9 cellular contexts compared by ENCODE assay signal in the genomic region with DNA sequence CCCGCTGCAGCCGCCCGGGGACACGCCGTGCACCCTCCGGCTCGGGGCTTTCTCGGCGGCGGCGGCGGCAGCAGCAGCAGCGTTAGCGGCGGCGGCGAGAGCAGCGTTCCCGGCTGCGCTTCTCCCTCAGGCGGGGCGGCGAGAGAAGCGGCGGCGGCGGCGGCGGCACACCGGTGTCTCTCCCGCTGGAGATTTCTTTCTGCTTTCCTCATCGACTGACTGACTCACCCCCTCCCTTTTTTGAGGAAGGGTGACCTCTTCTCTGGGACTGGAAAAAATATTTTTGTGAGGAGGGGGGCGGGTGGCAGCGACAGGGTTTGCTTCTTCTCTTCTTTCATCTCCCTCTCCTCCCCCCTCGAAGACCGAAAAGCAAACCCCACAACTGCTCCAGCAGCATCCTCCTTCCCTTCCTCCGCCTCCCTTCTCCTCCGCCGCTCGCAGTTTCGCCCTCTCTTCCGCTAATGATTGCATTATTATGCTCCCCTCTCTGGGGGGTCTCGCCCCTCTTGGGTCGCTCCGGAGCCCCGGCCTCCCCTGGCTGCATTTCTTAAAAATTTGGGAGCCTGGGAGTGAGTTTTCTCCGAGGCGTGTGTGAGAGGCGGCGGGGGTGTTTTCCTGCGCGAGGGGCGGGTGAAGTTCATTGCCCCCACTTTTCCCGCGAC. TPM values are rescaled to one million over a fixed set of nuclear protein-coding genes. Genes with fewer than 3 reads are reported as not detected.
DNase-seq lines count a peak whose midpoint lies in the region; ATAC-seq, FAIRE-seq and TF ChIP-seq lines count a peak whose summit lies in the region.
"Had no signal": no experiment of that assay in that cellular context is flagged by ENCODE, and none has a peak within 500 bp of the region (broad histone marks: within the 10 kb centered on the region; RNA-seq: fewer than 3 reads in every experiment).

No MANE protein-coding gene starts in this region.

- TF ChIP-seq POLR2A in HepG2 (IDR thresholded peaks at IDR 0.05; ENCODE audit: insufficient read depth in 1 of 2, low read depth in 2 of 2, low read length in 2 of 2), result no peak
- TF ChIP-seq POLR2A in stomach (IDR thresholded peaks at IDR 0.05), result no peak

- TF ChIP-seq CTCF in brain microvascular endothelial cell (IDR thresholded peaks at IDR 0.05; ENCODE audit: low read depth, low read length, missing control alignments), result no peak
- TF ChIP-seq CTCF in HepG2 (CRISPR knock-in tag; IDR thresholded peaks at IDR 0.05), result no peak
- no peak for TF ChIP-seq CTCF in stomach (IDR thresholded peaks at IDR 0.05)

- POLR2A ChIA-PET in HepG2 (lab: Yijun Ruan, JAX), result no interaction called here

- H3K27ac ChIP-seq in brain microvascular endothelial cell (no peak overlapping the region), HepG2 (ENCODE audit: extremely low read length, insufficient read depth, low read length) (no peak overlapping the region), stomach (peak overlapping the region; percentile 30 to 89 (median 72))

- BruUV-seq in HepG2 (replicated peaks; lab: Mats Ljungman, UMichigan), result no TSS peak

- DNase-seq in Right ventricle myocardium superior (peak; percentile 41), cardiac septum (ENCODE audit: low spot score) (no peak), NCI-H345 treated with DMSO at 0.1 percent for 48 hours (lab: John Stamatoyannopoulos, UW; ENCODE audit: unreplicated experiment) (peak; percentile 56), brain microvascular endothelial cell (no peak), HepG2 (ENCODE audit: low spot score) (no peak), stomach (no peak), islet precursor cell (no peak)

- no peak for FAIRE-seq in HepG2 (lab: Jason Lieb, UNC)
- FAIRE-seq: endometrium had no signal

- in situ Hi-C loops in brain microvascular endothelial cell (cut with HindIII; ENCODE audit: low pct_ligation_motif_present, low sequenced_read_pairs) (no loop called here), HepG2 (cut with HindIII; ENCODE audit: extremely low pct_ligation_motif_present, low pct_unique_long_range_greater_than_20kb) (no loop called here)

- H3K4me2 ChIP-seq in HepG2 (ENCODE audit: low read depth, low read length), result peak overlapping the region; percentile 98

- no peak overlapping the region for H2AFZ ChIP-seq in HepG2 (ENCODE audit: low read length)

- WGBS in HepG2 (ENCODE audit: low lambda C conversion rate), result 3% methylated on average over 37 of the region's 55 CpGs
- 0 to 1% (median 1%) methylated on average over 27 to 55 of the region's 55 CpGs for WGBS in stomach, 5 donors

- H3K4me3 ChIP-seq in brain microvascular endothelial cell (ENCODE audit: low read depth, low read length), result peak overlapping the region; percentile 69
- peak overlapping the region; percentile 60 to 70 (median 62); a peak in 5 of 6 replicates for H3K4me3 ChIP-seq in HepG2 (replicated peaks in 1 of 3; ENCODE audit: insufficient read depth in 1 of 3, low read depth in 2 of 3, low read length in 3 of 3)
- H3K4me3 ChIP-seq in stomach, result peak overlapping the region; percentile 61 to 89 (median 81)

- no peak for TF ChIP-seq RAD21 in HepG2 (CRISPR knock-in tag; IDR thresholded peaks at IDR 0.05)

- CTCF ChIA-PET in HepG2 (lab: Yijun Ruan, JAX; ENCODE audit: low intra/inter-chr PET ratio, low total read pairs), result no interaction called here

- H3K27me3 ChIP-seq in brain microvascular endothelial cell (replicated peaks) (peaks cover 11% of the 10 kb centered on the region), HepG2 (ENCODE audit: control insufficient read depth in 1 of 2, insufficient read depth in 2 of 2, low read length in 2 of 2) (peaks cover 0 to 32% of the 10 kb centered on the region in 2 experiments; a peak in 4 of 5 replicates), stomach (peaks cover 0 to 38% (median 29%) of the 10 kb centered on the region in 3 donors)

- intact Hi-C loops in Right ventricle myocardium superior (cut with DNase I) (no loop called here), cardiac septum (cut with DNase I) (no loop called here), HepG2 (cut with micrococcal nuclease; ENCODE audit: unreplicated experiment) (no loop called here), stomach (cut with DNase I; ENCODE audit: low total_unique reads) (no loop called here)

- H3K9me3 ChIP-seq in HepG2 (ENCODE audit: low read length) (no peaks in the 10 kb centered on the region), stomach (no peaks in the 10 kb centered on the region)

- H3K36me3 ChIP-seq in brain microvascular endothelial cell (replicated peaks), result no peaks in the 10 kb centered on the region
- no peaks in the 10 kb centered on the region for H3K36me3 ChIP-seq in HepG2 (replicated peaks in 1 of 2; ENCODE audit: control insufficient read depth in 1 of 2, insufficient read depth in 2 of 2, low read length in 2 of 2)
- H3K36me3 ChIP-seq in stomach, result no peaks in the 10 kb centered on the region

- no peak overlapping the region for H3K9ac ChIP-seq in HepG2 (ENCODE audit: insufficient read depth, low read depth, low read length)

- ATAC-seq in Right ventricle myocardium superior (ENCODE audit: poor library complexity) (no peak), HepG2 (no peak), HG03095 (IDR thresholded peaks at IDR 0.05; ENCODE audit: unreplicated experiment) (no peak)

- H4K20me1 ChIP-seq in HepG2 (ENCODE audit: insufficient read depth, low read length), result no peaks in the 10 kb centered on the region

- TF ChIP-seq EP300 in HepG2 (IDR thresholded peaks at IDR 0.05; ENCODE audit: low read depth in 2 of 2, low read length in 2 of 2) (no peak), HepG2 (CRISPR knock-in tag; IDR thresholded peaks at IDR 0.05; ENCODE audit: borderline replicate concordance) (no peak), stomach (IDR thresholded peaks at IDR 0.05) (no peak)

- no peaks in the 10 kb centered on the region for H3K79me2 ChIP-seq in HepG2 (ENCODE audit: insufficient read depth, low read length)

- H3K4me1 ChIP-seq in HepG2 (ENCODE audit: insufficient read depth, low read length) (peaks cover 18% of the 10 kb centered on the region), stomach (peaks cover 26 to 52% (median 37%) of the 10 kb centered on the region in 4 donors)

TF ChIP-seq in HepG2, 621 proteins besides CTCF, POLR2A, EP300 and RAD21:
- TF ChIP-seq, protein P1, sequence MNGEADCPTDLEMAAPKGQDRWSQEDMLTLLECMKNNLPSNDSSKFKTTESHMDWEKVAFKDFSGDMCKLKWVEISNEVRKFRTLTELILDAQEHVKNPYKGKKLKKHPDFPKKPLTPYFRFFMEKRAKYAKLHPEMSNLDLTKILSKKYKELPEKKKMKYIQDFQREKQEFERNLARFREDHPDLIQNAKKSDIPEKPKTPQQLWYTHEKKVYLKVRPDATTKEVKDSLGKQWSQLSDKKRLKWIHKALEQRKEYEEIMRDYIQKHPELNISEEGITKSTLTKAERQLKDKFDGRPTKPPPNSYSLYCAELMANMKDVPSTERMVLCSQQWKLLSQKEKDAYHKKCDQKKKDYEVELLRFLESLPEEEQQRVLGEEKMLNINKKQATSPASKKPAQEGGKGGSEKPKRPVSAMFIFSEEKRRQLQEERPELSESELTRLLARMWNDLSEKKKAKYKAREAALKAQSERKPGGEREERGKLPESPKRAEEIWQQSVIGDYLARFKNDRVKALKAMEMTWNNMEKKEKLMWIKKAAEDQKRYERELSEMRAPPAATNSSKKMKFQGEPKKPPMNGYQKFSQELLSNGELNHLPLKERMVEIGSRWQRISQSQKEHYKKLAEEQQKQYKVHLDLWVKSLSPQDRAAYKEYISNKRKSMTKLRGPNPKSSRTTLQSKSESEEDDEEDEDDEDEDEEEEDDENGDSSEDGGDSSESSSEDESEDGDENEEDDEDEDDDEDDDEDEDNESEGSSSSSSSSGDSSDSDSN (CRISPR knock-in tag; IDR thresholded peaks at IDR 0.05), result peak; percentile 53; the same call in 1 of the 2 replicates
- peak; percentile 69 for TF ChIP-seq HNRNPLL (IDR thresholded peaks at IDR 0.05; ENCODE audit: low read depth, low read length, poor library complexity, severe bottlenecking)
- TF ChIP-seq, protein P2, sequence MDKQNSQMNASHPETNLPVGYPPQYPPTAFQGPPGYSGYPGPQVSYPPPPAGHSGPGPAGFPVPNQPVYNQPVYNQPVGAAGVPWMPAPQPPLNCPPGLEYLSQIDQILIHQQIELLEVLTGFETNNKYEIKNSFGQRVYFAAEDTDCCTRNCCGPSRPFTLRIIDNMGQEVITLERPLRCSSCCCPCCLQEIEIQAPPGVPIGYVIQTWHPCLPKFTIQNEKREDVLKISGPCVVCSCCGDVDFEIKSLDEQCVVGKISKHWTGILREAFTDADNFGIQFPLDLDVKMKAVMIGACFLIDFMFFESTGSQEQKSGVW (CRISPR knock-in tag; IDR thresholded peaks at IDR 0.05; ENCODE audit: borderline replicate concordance), result no peak
- TF ChIP-seq MAZ (IDR thresholded peaks at IDR 0.05; ENCODE audit: borderline replicate concordance, low read depth, low read length), result no peak
- TF ChIP-seq MAZ (CRISPR knock-in tag; IDR thresholded peaks at IDR 0.05; ENCODE audit: low read depth), result no peak

RNA-seq across cellular contexts. Expression of a gene that starts 0.3 kb away (rescaled TPM):
- total RNA-seq in Right ventricle myocardium superior (5.2 TPM), cardiac septum (10.3 TPM), HepG2 (2016; rRNA removed; fragmentation: Illumina TruSeq; extraction: Trizol) (0.38 TPM in 1 of 2 replicates, not detected in the other), stomach (10 to 100 TPM; 32.1 to 90.3 (median 44.6) TPM)
- 0.09 and 0.10 TPM in 2 replicates for total RNA-seq in HepG2 (2016; cell fraction: cytosol; rRNA removed; fragmentation: Illumina TruSeq; extraction: Trizol; ENCODE audit: low read depth)
- 0.09 TPM in 1 of 2 replicates, not detected in the other for total RNA-seq in HepG2 (2016; cell fraction: insoluble cytoplasmic fraction; rRNA removed; fragmentation: Illumina TruSeq; extraction: Trizol)
- 0.06 and 0.07 TPM in 2 replicates for total RNA-seq in HepG2 (2016; cell fraction: membrane; rRNA removed; fragmentation: Illumina TruSeq; extraction: Trizol)
- total RNA-seq in HepG2 (2016; cell fraction: nucleus; rRNA removed; fragmentation: Illumina TruSeq; extraction: Trizol), result 0.60 and 1.5 TPM in 2 replicates
- polyA plus RNA-seq in HepG2 (2011; rRNA removed) (not detected in 2 replicates), stomach (1 to 10 TPM; 3.8 to 9.7 (median 6.2) TPM)
- polyA plus RNA-seq in HepG2 (2011; cell fraction: cytosol; rRNA removed), result 0.01 TPM in 2 replicates
- 0.14 and 1.1 TPM in 2 replicates for polyA plus RNA-seq in HepG2 (2011; cell fraction: nucleus; rRNA removed)
- 0.33 and 0.44 TPM in 2 replicates for polyA plus RNA-seq in HepG2 (2012)
- polyA plus RNA-seq in HepG2 (2016; cell fraction: cytosol; fragmentation: Illumina TruSeq; extraction: Trizol; ENCODE audit: low read depth), result not detected in 2 replicates
- 0.03 and 0.29 TPM in 2 replicates for polyA plus RNA-seq in HepG2 (2016; cell fraction: insoluble cytoplasmic fraction; fragmentation: Illumina TruSeq; extraction: Trizol; ENCODE audit: low read depth)
- polyA plus RNA-seq in HepG2 (2016; cell fraction: membrane; fragmentation: Illumina TruSeq; extraction: Trizol; ENCODE audit: low read depth), result not detected in 2 replicates
- 0.59 and 1.0 TPM in 2 replicates for polyA plus RNA-seq in HepG2 (2016; cell fraction: nucleus; fragmentation: Illumina TruSeq; extraction: Trizol; ENCODE audit: insufficient read depth, low read depth)
- 0.10 and 0.19 TPM in 2 replicates for polyA minus RNA-seq in HepG2 (2011; rRNA and poly(A)+ RNA removed; ENCODE audit: low replicate concordance)
- not detected in 2 replicates for polyA minus RNA-seq in HepG2 (2011; cell fraction: cytosol; rRNA and poly(A)+ RNA removed)
- 0.99 and 1.4 TPM in 2 replicates for polyA minus RNA-seq in HepG2 (2011; cell fraction: nucleus; rRNA and poly(A)+ RNA removed)

Comparison
In these comparisons a context has a peak if more than half of its experiments do, and no peak if none do; other contexts are left out.
1. DNase-seq: peak in Right ventricle myocardium superior (single experiment) and NCI-H345 treated with DMSO at 0.1 percent for 48 hours (single experiment); none in cardiac septum (single experiment), brain microvascular endothelial cell (single experiment), HepG2 (single experiment), stomach (single experiment) and islet precursor cell (single experiment).
2. H3K27ac ChIP-seq: peak in stomach (5 of 5); none in brain microvascular endothelial cell (single experiment) and HepG2 (single experiment).
3. Peak in every context shown above with its lines, with median percentiles within 50 percentile points of each other: H3K4me3 ChIP-seq.